Comparison of ENCODE assay signal across 17 cellular contexts in the genomic region with DNA sequence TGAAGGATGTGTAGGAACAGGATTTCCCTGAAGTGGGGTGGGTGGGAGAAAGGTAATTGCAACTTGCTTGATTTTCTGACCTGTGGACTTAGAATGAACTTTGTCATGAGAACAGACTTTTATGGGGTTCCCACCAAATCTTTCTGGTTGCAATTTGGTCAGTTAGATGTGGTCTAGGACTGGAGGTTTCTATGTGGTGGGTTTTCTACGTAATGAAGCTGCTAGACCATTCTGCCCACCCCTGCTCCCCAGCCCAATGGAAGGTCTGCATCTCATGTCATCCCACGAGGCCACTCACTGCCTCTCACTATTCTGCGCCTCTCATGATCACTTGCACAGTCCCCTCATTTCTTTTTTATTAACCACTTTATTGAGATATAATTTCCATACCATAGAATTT. TPM values are rescaled to one million over a fixed set of nuclear protein-coding genes. Genes with fewer than 3 reads are reported as not detected.
DNase-seq lines count a peak whose midpoint lies in the region; ATAC-seq lines count a peak whose summit lies in the region.
"Had no signal": no experiment of that assay in that cellular context is flagged by ENCODE, and none has a peak within 500 bp of the region (broad histone marks: within the 10 kb centered on the region; RNA-seq: fewer than 3 reads in every experiment).

No MANE protein-coding gene starts in this region.

- H3K4me1 Mint-ChIP-seq in activated CD8-positive, alpha-beta memory T cell treated with anti-CD3 and anti-CD28 coated beads, Interleukin-2, amount 10 ng/mL, durations not matched to agents 7 days and 5 days, result peaks cover 81% of the 10 kb centered on the region
- peaks cover 51% of the 10 kb centered on the region for H3K4me1 Mint-ChIP-seq in activated naive CD8-positive, alpha-beta T cell treated with anti-CD3 and anti-CD28 coated beads for 36 hours
- H3K4me1 Mint-ChIP-seq in effector memory CD8-positive, alpha-beta T cell (ENCODE audit: low read depth in 2 of 2), result peaks cover 40 to 60% of the 10 kb centered on the region in 2 donors

- H3K4me3 Mint-ChIP-seq in activated CD8-positive, alpha-beta memory T cell treated with anti-CD3 and anti-CD28 coated beads, Interleukin-2, amount 10 ng/mL, durations not matched to agents 7 days and 5 days, result no peak overlapping the region
- H3K4me3 Mint-ChIP-seq in activated naive CD8-positive, alpha-beta T cell treated with anti-CD3 and anti-CD28 coated beads for 36 hours, result no peak overlapping the region
- H3K4me3 Mint-ChIP-seq in effector memory CD8-positive, alpha-beta T cell, result peak overlapping the region in 1 of 2 donors; percentile 2

- CTCF ChIA-PET in activated CD8-positive, alpha-beta memory T cell treated with anti-CD3 and anti-CD28 coated beads, Interleukin-2, amount 10 ng/mL, durations not matched to agents 7 days and 5 days (lab: Charles Lee), result interaction anchor here (1.6 to 3.9 kb wide), 4 partner anchors 10 to 120 kb away, joined by 3 to 15 read pairs (median 9); no protein-coding TSS in a partner anchor

- no peaks in the 10 kb centered on the region for H3K27me3 Mint-ChIP-seq in activated CD8-positive, alpha-beta memory T cell treated with anti-CD3 and anti-CD28 coated beads, Interleukin-2, amount 10 ng/mL, durations not matched to agents 7 days and 5 days
- no peaks in the 10 kb centered on the region for H3K27me3 Mint-ChIP-seq in activated naive CD8-positive, alpha-beta T cell treated with anti-CD3 and anti-CD28 coated beads for 36 hours
- H3K27me3 Mint-ChIP-seq in effector memory CD8-positive, alpha-beta T cell, result no peaks in the 10 kb centered on the region
- H3K27me3 Mint-ChIP-seq: CD4-positive, CD25-positive, alpha-beta regulatory T cell had no signal

- H3K9me3 Mint-ChIP-seq in activated CD8-positive, alpha-beta memory T cell treated with anti-CD3 and anti-CD28 coated beads, Interleukin-2, amount 10 ng/mL, durations not matched to agents 7 days and 5 days (ENCODE audit: low read depth), result peaks cover 10% of the 10 kb centered on the region
- peaks cover 17% of the 10 kb centered on the region for H3K9me3 Mint-ChIP-seq in activated naive CD8-positive, alpha-beta T cell treated with anti-CD3 and anti-CD28 coated beads for 36 hours
- H3K9me3 Mint-ChIP-seq in effector memory CD8-positive, alpha-beta T cell, result no peaks in the 10 kb centered on the region

- peak; percentile 46 for DNase-seq in activated CD8-positive, alpha-beta memory T cell treated with anti-CD3 and anti-CD28 coated beads, Interleukin-2, amount 10 ng/mL, durations not matched to agents 7 days and 5 days
- no peak for DNase-seq in activated CD8-positive, alpha-beta memory T cell treated with anti-CD3 and anti-CD28 coated beads, Interleukin-2, amount 50 U/mL, for 48 hours
- peak; percentile 18 for DNase-seq in activated naive CD8-positive, alpha-beta T cell treated with anti-CD3 and anti-CD28 coated beads for 36 hours
- DNase-seq in effector memory CD8-positive, alpha-beta T cell, result no peak
- DNase-seq in stimulated activated naive CD8-positive, alpha-beta T cell treated with anti-CD3 and anti-CD28 coated beads, Interleukin-15, Interleukin-2, amounts not matched to agents 100 U/mL and 50 U/mL, for 24 hours, result no peak
- DNase-seq in SW 1271 (lab: John Stamatoyannopoulos, UW), result no peak
- no peak for DNase-seq in NCI-H748 treated with DMSO at 0.1 percent for 48 hours (lab: John Stamatoyannopoulos, UW)
- DNase-seq: ACHN; Calu3; CD4-positive, CD25-positive, alpha-beta regulatory T cell; DMS 273 treated with DMSO at 0.1 percent for 48 hours; HCEC 1CT had no signal

- peaks cover 41% of the 10 kb centered on the region for H3K36me3 Mint-ChIP-seq in activated CD8-positive, alpha-beta memory T cell treated with anti-CD3 and anti-CD28 coated beads, Interleukin-2, amount 10 ng/mL, durations not matched to agents 7 days and 5 days
- peaks cover 23% of the 10 kb centered on the region for H3K36me3 Mint-ChIP-seq in activated naive CD8-positive, alpha-beta T cell treated with anti-CD3 and anti-CD28 coated beads for 36 hours
- H3K36me3 Mint-ChIP-seq in effector memory CD8-positive, alpha-beta T cell (ENCODE audit: insufficient read depth), result peaks cover 10% of the 10 kb centered on the region
- H3K36me3 Mint-ChIP-seq: CD4-positive, CD25-positive, alpha-beta regulatory T cell had no signal

- ATAC-seq in activated CD8-positive, alpha-beta memory T cell treated with anti-CD3 and anti-CD28 coated beads, Interleukin-2, amount 10 ng/mL, durations not matched to agents 7 days and 5 days, result no peak
- ATAC-seq in effector memory CD8-positive, alpha-beta T cell (replicated peaks), result no peak
- ATAC-seq in stimulated activated naive CD8-positive, alpha-beta T cell treated with anti-CD3 and anti-CD28 coated beads, Interleukin-15, Interleukin-2, amounts not matched to agents 100 U/mL and 50 U/mL, for 24 hours, result peak; percentile 23
- ATAC-seq in GM19023 (IDR thresholded peaks at IDR 0.05; ENCODE audit: unreplicated experiment), result no peak
- ATAC-seq: GM12878 had no signal

- H3K27ac Mint-ChIP-seq in activated CD8-positive, alpha-beta memory T cell treated with anti-CD3 and anti-CD28 coated beads, Interleukin-2, amount 10 ng/mL, durations not matched to agents 7 days and 5 days, result peak overlapping the region; percentile 92
- no peak overlapping the region for H3K27ac Mint-ChIP-seq in activated naive CD8-positive, alpha-beta T cell treated with anti-CD3 and anti-CD28 coated beads for 36 hours
- peak overlapping the region; percentile 15 to 47 for H3K27ac Mint-ChIP-seq in effector memory CD8-positive, alpha-beta T cell

RNA-seq across cellular contexts. Expression of gene GZMA, which starts 37.9 kb away (rescaled TPM):
- 1,000 to 10,000 TPM in 1 of 2 experiments, 100 to 1,000 TPM in 1; 927 to 1,065 TPM for total RNA-seq in activated CD8-positive, alpha-beta memory T cell treated with anti-CD3 and anti-CD28 coated beads, Interleukin-2, amount 10 ng/mL, durations not matched to agents 7 days and 5 days
- 1 to 10 TPM in 1 of 2 experiments, under 1 TPM in 1; 0.66 to 1.6 TPM for total RNA-seq in activated naive CD8-positive, alpha-beta T cell treated with anti-CD3 and anti-CD28 coated beads for 36 hours
- total RNA-seq: A172, Calu3, GM12878, H4 had no signal

RNA-seq across cellular contexts. Expression of gene GZMK, which starts 40.5 kb away (rescaled TPM):
- total RNA-seq in activated CD8-positive, alpha-beta memory T cell treated with anti-CD3 and anti-CD28 coated beads, Interleukin-2, amount 10 ng/mL, durations not matched to agents 7 days and 5 days, result 10 to 100 TPM in 1 of 2 experiments, 1 to 10 TPM in 1; 5.8 to 16.6 TPM
- total RNA-seq in activated naive CD8-positive, alpha-beta T cell treated with anti-CD3 and anti-CD28 coated beads for 36 hours, result under 1 TPM; 0.18 to 0.33 TPM
- total RNA-seq: A172, Calu3, Daoy, GM12878, H4 had no signal

Comparison
In these comparisons a context has a peak if more than half of its experiments do, and no peak if none do; other contexts are left out.
1. DNase-seq: peak in activated CD8-positive, alpha-beta memory T cell treated with anti-CD3 and anti-CD28 coated beads, Interleukin-2, amount 10 ng/mL, durations not matched to agents 7 days and 5 days (single experiment) and activated naive CD8-positive, alpha-beta T cell treated with anti-CD3 and anti-CD28 coated beads for 36 hours (single experiment); none in activated CD8-positive, alpha-beta memory T cell treated with anti-CD3 and anti-CD28 coated beads, Interleukin-2, amount 50 U/mL, for 48 hours (single experiment), effector memory CD8-positive, alpha-beta T cell (0 of 3), stimulated activated naive CD8-positive, alpha-beta T cell treated with anti-CD3 and anti-CD28 coated beads, Interleukin-15, Interleukin-2, amounts not matched to agents 100 U/mL and 50 U/mL, for 24 hours (single experiment), SW 1271 (0 of 2) and NCI-H748 treated with DMSO at 0.1 percent for 48 hours (single experiment).
2. RNA of gene GZMA, which starts 37.9 kb away (total RNA-seq): 927 to 1,065 TPM in activated CD8-positive, alpha-beta memory T cell treated with anti-CD3 and anti-CD28 coated beads, Interleukin-2, amount 10 ng/mL, durations not matched to agents 7 days and 5 days; 0.66 to 1.6 TPM in activated naive CD8-positive, alpha-beta T cell treated with anti-CD3 and anti-CD28 coated beads for 36 hours; every median in the first group is over 100 times any median in the second.
3. RNA of gene GZMK, which starts 40.5 kb away (total RNA-seq): 5.8 to 16.6 TPM in activated CD8-positive, alpha-beta memory T cell treated with anti-CD3 and anti-CD28 coated beads, Interleukin-2, amount 10 ng/mL, durations not matched to agents 7 days and 5 days; 0.18 to 0.33 TPM in activated naive CD8-positive, alpha-beta T cell treated with anti-CD3 and anti-CD28 coated beads for 36 hours; every median in the first group is over 4 times any median in the second.